In the genomic region with DNA sequence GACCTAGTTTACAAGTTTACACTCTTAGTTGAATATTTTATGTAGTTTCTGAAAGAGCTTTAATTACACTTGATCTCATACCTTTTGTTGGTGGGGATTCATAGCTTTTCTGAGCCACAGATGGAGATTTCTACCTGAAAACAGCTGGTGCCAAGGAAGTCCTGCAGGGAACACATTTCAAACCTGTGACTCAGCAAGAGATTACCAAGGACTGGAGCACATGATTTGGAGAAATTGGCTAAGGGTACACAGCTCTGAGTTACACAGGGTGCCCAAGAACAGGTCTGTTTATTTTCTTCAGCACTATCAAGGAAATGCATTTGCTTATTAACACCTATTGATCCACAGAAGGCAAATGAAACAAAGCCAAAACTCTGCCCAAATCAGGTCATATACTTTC, we compare ENCODE assay signal across 16 cellular contexts.
DNase-seq lines count a peak whose midpoint lies in the region; ATAC-seq and TF ChIP-seq lines count a peak whose summit lies in the region.
"Had no signal": no experiment of that assay in that cellular context is flagged by ENCODE, and none has a peak within 500 bp of the region (broad histone marks: within the 10 kb centered on the region; RNA-seq: fewer than 3 reads in every experiment).

No MANE protein-coding gene starts in this region.

- no peaks in the 10 kb centered on the region for H3K9me3 Mint-ChIP-seq in activated CD4-positive, alpha-beta T cell treated with anti-CD3 and anti-CD28 coated beads, Interleukin-2, amount 10 ng/mL, durations not matched to agents 24 days and 14 days

- no peak overlapping the region for H4K8ac ChIP-seq in mesendoderm (ENCODE audit: low read depth, low read length)

- no peaks in the 10 kb centered on the region for H3K9me3 ChIP-seq in endocrine pancreas (ENCODE audit: control insufficient read depth, low read length)
- peaks cover 8% of the 10 kb centered on the region for H3K9me3 ChIP-seq in mucosa of descending colon
- H3K9me3 ChIP-seq: MG63, SJSA1, vagina had no signal

- no peak for TF ChIP-seq CTCF in mucosa of descending colon (IDR thresholded peaks at IDR 0.05)

- no peak overlapping the region for H3K56ac ChIP-seq in mesendoderm (ENCODE audit: low read length)

- H3K9ac ChIP-seq in endocrine pancreas (ENCODE audit: control insufficient read depth, insufficient read depth, low read length) (no peak overlapping the region), mesendoderm (ENCODE audit: low read length) (no peak overlapping the region)
- H3K9ac ChIP-seq: parathyroid adenoma had no signal

- H3K27ac Mint-ChIP-seq in activated CD4-positive, alpha-beta T cell treated with anti-CD3 and anti-CD28 coated beads, Interleukin-2, amount 10 ng/mL, durations not matched to agents 24 days and 14 days = no peak overlapping the region
- H3K27ac Mint-ChIP-seq: activated CD4-positive, alpha-beta memory T cell treated with anti-CD3 and anti-CD28 coated beads for 36 hours had no signal

- no peak overlapping the region for H3K4me2 ChIP-seq in mesendoderm (ENCODE audit: low read length)

- H3K4me3 ChIP-seq in endocrine pancreas (ENCODE audit: control insufficient read depth, insufficient read depth, low read length) = peak overlapping the region; percentile 1
- no peak overlapping the region for H3K4me3 ChIP-seq in mesendoderm (ENCODE audit: low read length)
- H3K4me3 ChIP-seq in mucosa of descending colon = no peak overlapping the region
- H3K4me3 ChIP-seq: MG63, SJSA1, vagina had no signal

- ATAC-seq in mucosa of descending colon (no peak), GM18505 (IDR thresholded peaks at IDR 0.05; ENCODE audit: unreplicated experiment) (no peak)
- ATAC-seq: stimulated activated naive CD8-positive, alpha-beta T cell treated with anti-CD3 and anti-CD28 coated beads, Interleukin-15, Interleukin-2, amounts not matched to agents 100 U/mL and 50 U/mL, for 24 hours had no signal

- no peaks in the 10 kb centered on the region for H3K36me3 ChIP-seq in endocrine pancreas (ENCODE audit: control insufficient read depth, insufficient read depth, low read length)
- H3K36me3 ChIP-seq in mesendoderm (ENCODE audit: control insufficient read depth, insufficient read depth, low read length) = no peaks in the 10 kb centered on the region
- no peaks in the 10 kb centered on the region for H3K36me3 ChIP-seq in mucosa of descending colon (ENCODE audit: low read depth)
- H3K36me3 ChIP-seq: MG63, SJSA1, vagina had no signal

- H3K23ac ChIP-seq in mesendoderm (ENCODE audit: low read length) = no peak overlapping the region

- H3K18ac ChIP-seq in mesendoderm (ENCODE audit: low read length) = no peak overlapping the region

- DNase-seq in ELF-1 (ENCODE audit: low read depth, low spot score) = peak; percentile 4
- DNase-seq in NCI-H226 = peak; percentile 17
- DNase-seq in mesendoderm = peak; percentile 81
- DNase-seq in mucosa of descending colon = no peak
- no peak for DNase-seq in DMS79 (lab: John Stamatoyannopoulos, UW)
- DNase-seq in activated CD4-positive, alpha-beta T cell treated with anti-CD3 and anti-CD28 coated beads, Interleukin-2, amount 10 ng/mL, durations not matched to agents 24 days and 14 days = no peak
- DNase-seq: activated CD4-positive, alpha-beta memory T cell treated with anti-CD3 and anti-CD28 coated beads for 36 hours; activated T-cell treated with anti-CD3 and anti-CD28 coated beads, Interleukin-2, amount 50 U/mL, for 48 hours; MG63; stimulated activated naive CD8-positive, alpha-beta T cell treated with anti-CD3 and anti-CD28 coated beads, Interleukin-15, Interleukin-2, amounts not matched to agents 100 U/mL and 50 U/mL, for 24 hours; T-helper 9 cell had no signal

- H2BK120ac ChIP-seq in mesendoderm (ENCODE audit: low read depth, low read length) = no peak overlapping the region

- H3K4me3 Mint-ChIP-seq in activated CD4-positive, alpha-beta T cell treated with anti-CD3 and anti-CD28 coated beads, Interleukin-2, amount 10 ng/mL, durations not matched to agents 24 days and 14 days = no peak overlapping the region
- H3K4me3 Mint-ChIP-seq: activated CD4-positive, alpha-beta memory T cell treated with anti-CD3 and anti-CD28 coated beads for 36 hours had no signal

- H3K4ac ChIP-seq in mesendoderm (ENCODE audit: low read depth, low read length) = no peak overlapping the region

- no peak overlapping the region for H3K27ac ChIP-seq in mesendoderm (ENCODE audit: low read depth, low read length)
- H3K27ac ChIP-seq: parathyroid adenoma, SJSA1, vagina had no signal

- H4K5ac ChIP-seq in mesendoderm (ENCODE audit: low read length) = no peak overlapping the region

- H3K4me1 ChIP-seq in endocrine pancreas (ENCODE audit: control insufficient read depth, insufficient read depth, low read length) (peaks cover 23% of the 10 kb centered on the region), mesendoderm (ENCODE audit: control insufficient read depth, low read depth, low read length) (no peaks in the 10 kb centered on the region), mucosa of descending colon (ENCODE audit: low read depth) (no peaks in the 10 kb centered on the region)
- H3K4me1 ChIP-seq: parathyroid adenoma, SJSA1, vagina had no signal

- no peaks in the 10 kb centered on the region for H3K27me3 Mint-ChIP-seq in activated CD4-positive, alpha-beta T cell treated with anti-CD3 and anti-CD28 coated beads, Interleukin-2, amount 10 ng/mL, durations not matched to agents 24 days and 14 days
- H3K27me3 Mint-ChIP-seq: activated CD4-positive, alpha-beta memory T cell treated with anti-CD3 and anti-CD28 coated beads for 36 hours had no signal

- no peak for TF ChIP-seq POLR2A in GM18505 (IDR thresholded peaks at IDR 0.05; ENCODE audit: borderline replicate concordance, extremely low read depth, insufficient read depth, insufficient read length)

- H2AK5ac ChIP-seq in mesendoderm (ENCODE audit: low read length) = no peak overlapping the region

- H3K36me3 Mint-ChIP-seq in activated CD4-positive, alpha-beta T cell treated with anti-CD3 and anti-CD28 coated beads, Interleukin-2, amount 10 ng/mL, durations not matched to agents 24 days and 14 days (ENCODE audit: low read depth) = no peaks in the 10 kb centered on the region
- H3K36me3 Mint-ChIP-seq: activated CD4-positive, alpha-beta memory T cell treated with anti-CD3 and anti-CD28 coated beads for 36 hours had no signal

- no peaks in the 10 kb centered on the region for H3K4me1 Mint-ChIP-seq in activated CD4-positive, alpha-beta T cell treated with anti-CD3 and anti-CD28 coated beads, Interleukin-2, amount 10 ng/mL, durations not matched to agents 24 days and 14 days

- no peaks in the 10 kb centered on the region for H3K79me2 ChIP-seq in mesendoderm (ENCODE audit: control insufficient read depth, insufficient read depth, low read length)
- H3K79me2 ChIP-seq: parathyroid adenoma had no signal

- H3K79me1 ChIP-seq in mesendoderm (ENCODE audit: low read length) = no peaks in the 10 kb centered on the region

- H2BK5ac ChIP-seq in mesendoderm (ENCODE audit: low read length) = no peak overlapping the region

- no peaks in the 10 kb centered on the region for H3K27me3 ChIP-seq in endocrine pancreas (ENCODE audit: control insufficient read depth, insufficient read depth, low read length)
- no peaks in the 10 kb centered on the region for H3K27me3 ChIP-seq in mesendoderm (ENCODE audit: insufficient read depth, low read length, poor library complexity)
- H3K27me3 ChIP-seq: MG63, SJSA1, vagina had no signal

- H2BK15ac ChIP-seq in mesendoderm (replicated peaks; ENCODE audit: low read depth) = no peak overlapping the region

- intact Hi-C loops in mucosa of descending colon (cut with DNase I, micrococcal nuclease) = no loop called here
- intact Hi-C loops in activated CD4-positive, alpha-beta T cell treated with anti-CD3 and anti-CD28 coated beads, Interleukin-2, amount 10 ng/mL, durations not matched to agents 24 days and 14 days (cut with micrococcal nuclease) = no loop called here

Comparison
In these comparisons a context has a peak if more than half of its experiments do, and no peak if none do; other contexts are left out.
1. DNase-seq: peak in ELF-1 (single experiment), NCI-H226 (single experiment) and mesendoderm (single experiment); none in mucosa of descending colon (0 of 3), DMS79 (single experiment) and activated CD4-positive, alpha-beta T cell treated with anti-CD3 and anti-CD28 coated beads, Interleukin-2, amount 10 ng/mL, durations not matched to agents 24 days and 14 days (single experiment).